ENCODE assay signal across 8 cellular contexts in the genomic region with DNA sequence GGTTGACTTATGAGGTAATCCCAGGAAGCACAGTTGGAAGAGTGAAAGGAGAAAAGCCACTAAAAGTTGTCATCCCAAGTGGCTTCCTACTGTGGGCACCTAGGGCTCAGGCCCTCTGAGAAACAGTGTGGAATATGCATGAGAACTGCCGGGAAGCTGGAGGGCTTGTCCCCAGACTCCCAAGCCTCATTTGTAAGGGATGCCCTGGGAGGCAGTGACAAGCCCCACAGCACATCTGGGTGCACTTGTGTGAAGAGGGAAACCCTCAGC.
"Had no signal": no experiment of that assay in that cellular context is flagged by ENCODE, and none has a peak within 500 bp of the region (broad histone marks: within the 10 kb centered on the region; RNA-seq: fewer than 3 reads in every experiment).

No MANE protein-coding gene starts in this region.

- H3K4me3 Mint-ChIP-seq: IgD-negative memory B cell had no signal

- H3K4me2 ChIP-seq: KMS-11 had no signal

- H3K36me3 Mint-ChIP-seq: IgD-negative memory B cell had no signal

- FAIRE-seq: HepG2, HTR-8/SVneo, K562 had no signal

- ATAC-seq: HepG2 had no signal

- H3K4me3 ChIP-seq: K562 had no signal

- H3K27ac ChIP-seq: HL-60, KMS-11 had no signal

- DNase-seq: IMR-90, KG1 had no signal

- H3K9ac ChIP-seq: KMS-11 had no signal

- H3K4me1 Mint-ChIP-seq: IgD-negative memory B cell had no signal
